ENCODE assay signal across 2 cellular contexts in genomic region chr5:163447191-163447590, GRCh38.
A peak's percentile ranks its signal among the peaks of the same experiment; 100 is the strongest.
TF ChIP-seq lines count a peak whose summit lies in the region.

No MANE protein-coding gene starts in this region.

TF ChIP-seq in GM23338, 12 proteins besides CTCF, POLR2A, EP300 and RAD21:
- TF ChIP-seq ZNF114 (CRISPR knock-in tag; IDR thresholded peaks at IDR 0.05) (no peak), ETS1 (IDR thresholded peaks at IDR 0.05) (no peak), NANOG (IDR thresholded peaks at IDR 0.05; ENCODE audit: borderline replicate concordance) (no peak), JUNB (IDR thresholded peaks at IDR 0.05; ENCODE audit: unreplicated experiment) (no peak), POLR2AphosphoS5 (IDR thresholded peaks at IDR 0.05; ENCODE audit: low read depth) (no peak), EZH2 (IDR thresholded peaks at IDR 0.05; ENCODE audit: low read depth, unreplicated experiment) (no peak), ZNF331 (CRISPR knock-in tag; IDR thresholded peaks at IDR 0.05; ENCODE audit: low read depth) (no peak), CREB1 (CRISPR knock-in tag; IDR thresholded peaks at IDR 0.05; ENCODE audit: low read depth) (no peak), EZH2phosphoT487 (IDR thresholded peaks at IDR 0.05; ENCODE audit: unreplicated experiment) (no peak), STAT1 (IDR thresholded peaks at IDR 0.05; ENCODE audit: unreplicated experiment) (no peak)
- TF ChIP-seq, protein P1, sequence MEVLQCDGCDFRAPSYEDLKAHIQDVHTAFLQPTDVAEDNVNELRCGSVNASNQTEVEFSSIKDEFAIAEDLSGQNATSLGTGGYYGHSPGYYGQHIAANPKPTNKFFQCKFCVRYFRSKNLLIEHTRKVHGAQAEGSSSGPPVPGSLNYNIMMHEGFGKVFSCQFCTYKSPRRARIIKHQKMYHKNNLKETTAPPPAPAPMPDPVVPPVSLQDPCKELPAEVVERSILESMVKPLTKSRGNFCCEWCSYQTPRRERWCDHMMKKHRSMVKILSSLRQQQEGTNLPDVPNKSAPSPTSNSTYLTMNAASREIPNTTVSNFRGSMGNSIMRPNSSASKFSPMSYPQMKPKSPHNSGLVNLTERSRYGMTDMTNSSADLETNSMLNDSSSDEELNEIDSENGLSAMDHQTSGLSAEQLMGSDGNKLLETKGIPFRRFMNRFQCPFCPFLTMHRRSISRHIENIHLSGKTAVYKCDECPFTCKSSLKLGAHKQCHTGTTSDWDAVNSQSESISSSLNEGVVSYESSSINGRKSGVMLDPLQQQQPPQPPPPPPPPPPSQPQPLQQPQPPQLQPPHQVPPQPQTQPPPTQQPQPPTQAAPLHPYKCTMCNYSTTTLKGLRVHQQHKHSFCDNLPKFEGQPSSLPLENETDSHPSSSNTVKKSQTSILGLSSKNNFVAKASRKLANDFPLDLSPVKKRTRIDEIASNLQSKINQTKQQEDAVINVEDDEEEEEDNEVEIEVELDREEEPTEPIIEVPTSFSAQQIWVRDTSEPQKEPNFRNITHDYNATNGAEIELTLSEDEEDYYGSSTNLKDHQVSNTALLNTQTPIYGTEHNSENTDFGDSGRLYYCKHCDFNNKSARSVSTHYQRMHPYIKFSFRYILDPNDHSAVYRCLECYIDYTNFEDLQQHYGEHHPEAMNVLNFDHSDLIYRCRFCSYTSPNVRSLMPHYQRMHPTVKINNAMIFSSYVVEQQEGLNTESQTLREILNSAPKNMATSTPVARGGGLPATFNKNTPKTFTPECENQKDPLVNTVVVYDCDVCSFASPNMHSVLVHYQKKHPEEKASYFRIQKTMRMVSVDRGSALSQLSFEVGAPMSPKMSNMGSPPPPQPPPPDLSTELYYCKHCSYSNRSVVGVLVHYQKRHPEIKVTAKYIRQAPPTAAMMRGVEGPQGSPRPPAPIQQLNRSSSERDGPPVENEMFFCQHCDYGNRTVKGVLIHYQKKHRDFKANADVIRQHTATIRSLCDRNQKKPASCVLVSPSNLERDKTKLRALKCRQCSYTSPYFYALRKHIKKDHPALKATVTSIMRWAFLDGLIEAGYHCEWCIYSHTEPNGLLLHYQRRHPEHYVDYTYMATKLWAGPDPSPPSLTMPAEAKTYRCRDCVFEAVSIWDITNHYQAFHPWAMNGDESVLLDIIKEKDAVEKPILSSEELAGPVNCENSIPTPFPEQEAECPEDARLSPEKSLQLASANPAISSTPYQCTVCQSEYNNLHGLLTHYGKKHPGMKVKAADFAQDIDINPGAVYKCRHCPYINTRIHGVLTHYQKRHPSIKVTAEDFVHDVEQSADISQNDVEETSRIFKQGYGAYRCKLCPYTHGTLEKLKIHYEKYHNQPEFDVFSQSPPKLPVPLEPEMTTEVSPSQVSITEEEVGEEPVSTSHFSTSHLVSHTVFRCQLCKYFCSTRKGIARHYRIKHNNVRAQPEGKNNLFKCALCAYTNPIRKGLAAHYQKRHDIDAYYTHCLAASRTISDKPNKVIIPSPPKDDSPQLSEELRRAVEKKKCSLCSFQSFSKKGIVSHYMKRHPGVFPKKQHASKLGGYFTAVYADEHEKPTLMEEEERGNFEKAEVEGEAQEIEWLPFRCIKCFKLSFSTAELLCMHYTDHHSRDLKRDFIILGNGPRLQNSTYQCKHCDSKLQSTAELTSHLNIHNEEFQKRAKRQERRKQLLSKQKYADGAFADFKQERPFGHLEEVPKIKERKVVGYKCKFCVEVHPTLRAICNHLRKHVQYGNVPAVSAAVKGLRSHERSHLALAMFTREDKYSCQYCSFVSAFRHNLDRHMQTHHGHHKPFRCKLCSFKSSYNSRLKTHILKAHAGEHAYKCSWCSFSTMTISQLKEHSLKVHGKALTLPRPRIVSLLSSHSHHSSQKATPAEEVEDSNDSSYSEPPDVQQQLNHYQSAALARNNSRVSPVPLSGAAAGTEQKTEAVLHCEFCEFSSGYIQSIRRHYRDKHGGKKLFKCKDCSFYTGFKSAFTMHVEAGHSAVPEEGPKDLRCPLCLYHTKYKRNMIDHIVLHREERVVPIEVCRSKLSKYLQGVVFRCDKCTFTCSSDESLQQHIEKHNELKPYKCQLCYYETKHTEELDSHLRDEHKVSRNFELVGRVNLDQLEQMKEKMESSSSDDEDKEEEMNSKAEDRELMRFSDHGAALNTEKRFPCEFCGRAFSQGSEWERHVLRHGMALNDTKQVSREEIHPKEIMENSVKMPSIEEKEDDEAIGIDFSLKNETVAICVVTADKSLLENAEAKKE (CRISPR knock-in tag; IDR thresholded peaks at IDR 0.05): no peak
- TF ChIP-seq, protein P2, sequence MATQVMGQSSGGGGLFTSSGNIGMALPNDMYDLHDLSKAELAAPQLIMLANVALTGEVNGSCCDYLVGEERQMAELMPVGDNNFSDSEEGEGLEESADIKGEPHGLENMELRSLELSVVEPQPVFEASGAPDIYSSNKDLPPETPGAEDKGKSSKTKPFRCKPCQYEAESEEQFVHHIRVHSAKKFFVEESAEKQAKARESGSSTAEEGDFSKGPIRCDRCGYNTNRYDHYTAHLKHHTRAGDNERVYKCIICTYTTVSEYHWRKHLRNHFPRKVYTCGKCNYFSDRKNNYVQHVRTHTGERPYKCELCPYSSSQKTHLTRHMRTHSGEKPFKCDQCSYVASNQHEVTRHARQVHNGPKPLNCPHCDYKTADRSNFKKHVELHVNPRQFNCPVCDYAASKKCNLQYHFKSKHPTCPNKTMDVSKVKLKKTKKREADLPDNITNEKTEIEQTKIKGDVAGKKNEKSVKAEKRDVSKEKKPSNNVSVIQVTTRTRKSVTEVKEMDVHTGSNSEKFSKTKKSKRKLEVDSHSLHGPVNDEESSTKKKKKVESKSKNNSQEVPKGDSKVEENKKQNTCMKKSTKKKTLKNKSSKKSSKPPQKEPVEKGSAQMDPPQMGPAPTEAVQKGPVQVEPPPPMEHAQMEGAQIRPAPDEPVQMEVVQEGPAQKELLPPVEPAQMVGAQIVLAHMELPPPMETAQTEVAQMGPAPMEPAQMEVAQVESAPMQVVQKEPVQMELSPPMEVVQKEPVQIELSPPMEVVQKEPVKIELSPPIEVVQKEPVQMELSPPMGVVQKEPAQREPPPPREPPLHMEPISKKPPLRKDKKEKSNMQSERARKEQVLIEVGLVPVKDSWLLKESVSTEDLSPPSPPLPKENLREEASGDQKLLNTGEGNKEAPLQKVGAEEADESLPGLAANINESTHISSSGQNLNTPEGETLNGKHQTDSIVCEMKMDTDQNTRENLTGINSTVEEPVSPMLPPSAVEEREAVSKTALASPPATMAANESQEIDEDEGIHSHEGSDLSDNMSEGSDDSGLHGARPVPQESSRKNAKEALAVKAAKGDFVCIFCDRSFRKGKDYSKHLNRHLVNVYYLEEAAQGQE (IDR thresholded peaks at IDR 0.05; ENCODE audit: unreplicated experiment): no peak
TF ChIP-seq in GM23338: peak in this region for 0.

TF ChIP-seq in K562, 482 proteins besides CTCF, POLR2A, EP300 and RAD21:
- peak; percentile 58 for TF ChIP-seq SUPT5H (IDR thresholded peaks at IDR 0.05)
- no peak for TF ChIP-seq ADNP (tag; IDR thresholded peaks at IDR 0.05)
- TF ChIP-seq DEAF1 (CRISPR knock-in tag; IDR thresholded peaks at IDR 0.05): no peak
- peak; percentile 47 for TF ChIP-seq POLR2B (IDR thresholded peaks at IDR 0.05; ENCODE audit: low read depth, partially characterized antibody)
- TF ChIP-seq HIVEP1 (CRISPR knock-in tag; IDR thresholded peaks at IDR 0.05): no peak
- TF ChIP-seq ZNF778 (CRISPR knock-in tag; IDR thresholded peaks at IDR 0.05): no peak
- no peak for TF ChIP-seq CREM (IDR thresholded peaks at IDR 0.05; ENCODE audit: low read depth)
- TF ChIP-seq, protein P3, sequence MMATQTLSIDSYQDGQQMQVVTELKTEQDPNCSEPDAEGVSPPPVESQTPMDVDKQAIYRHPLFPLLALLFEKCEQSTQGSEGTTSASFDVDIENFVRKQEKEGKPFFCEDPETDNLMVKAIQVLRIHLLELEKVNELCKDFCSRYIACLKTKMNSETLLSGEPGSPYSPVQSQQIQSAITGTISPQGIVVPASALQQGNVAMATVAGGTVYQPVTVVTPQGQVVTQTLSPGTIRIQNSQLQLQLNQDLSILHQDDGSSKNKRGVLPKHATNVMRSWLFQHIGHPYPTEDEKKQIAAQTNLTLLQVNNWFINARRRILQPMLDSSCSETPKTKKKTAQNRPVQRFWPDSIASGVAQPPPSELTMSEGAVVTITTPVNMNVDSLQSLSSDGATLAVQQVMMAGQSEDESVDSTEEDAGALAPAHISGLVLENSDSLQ (IDR thresholded peaks at IDR 0.05): peak; percentile 75
- TF ChIP-seq ZNF551 (CRISPR knock-in tag; IDR thresholded peaks at IDR 0.05): no peak
- TF ChIP-seq, protein P4, sequence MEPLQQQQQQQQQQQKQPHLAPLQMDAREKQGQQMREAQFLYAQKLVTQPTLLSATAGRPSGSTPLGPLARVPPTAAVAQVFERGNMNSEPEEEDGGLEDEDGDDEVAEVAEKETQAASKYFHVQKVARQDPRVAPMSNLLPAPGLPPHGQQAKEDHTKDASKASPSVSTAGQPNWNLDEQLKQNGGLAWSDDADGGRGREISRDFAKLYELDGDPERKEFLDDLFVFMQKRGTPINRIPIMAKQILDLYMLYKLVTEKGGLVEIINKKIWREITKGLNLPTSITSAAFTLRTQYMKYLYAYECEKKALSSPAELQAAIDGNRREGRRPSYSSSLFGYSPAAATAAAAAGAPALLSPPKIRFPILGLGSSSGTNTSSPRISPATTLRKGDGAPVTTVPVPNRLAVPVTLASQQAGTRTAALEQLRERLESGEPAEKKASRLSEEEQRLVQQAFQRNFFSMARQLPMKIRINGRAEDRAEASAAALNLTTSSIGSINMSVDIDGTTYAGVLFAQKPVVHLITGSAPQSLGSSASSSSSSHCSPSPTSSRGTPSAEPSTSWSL (CRISPR knock-in tag; IDR thresholded peaks at IDR 0.05; ENCODE audit: borderline replicate concordance): no peak
- TF ChIP-seq POLR2AphosphoS5 (IDR thresholded peaks at IDR 0.05; ENCODE audit: control insufficient read depth, insufficient read depth, low read depth, low read length): peak; percentile 42; the same call in 1 of the 2 replicates
- TF ChIP-seq EGR1 (conservative IDR thresholded peaks at IDR 0.05): no peak
